ENCODE assay signal across 15 cellular contexts in the genomic region with DNA sequence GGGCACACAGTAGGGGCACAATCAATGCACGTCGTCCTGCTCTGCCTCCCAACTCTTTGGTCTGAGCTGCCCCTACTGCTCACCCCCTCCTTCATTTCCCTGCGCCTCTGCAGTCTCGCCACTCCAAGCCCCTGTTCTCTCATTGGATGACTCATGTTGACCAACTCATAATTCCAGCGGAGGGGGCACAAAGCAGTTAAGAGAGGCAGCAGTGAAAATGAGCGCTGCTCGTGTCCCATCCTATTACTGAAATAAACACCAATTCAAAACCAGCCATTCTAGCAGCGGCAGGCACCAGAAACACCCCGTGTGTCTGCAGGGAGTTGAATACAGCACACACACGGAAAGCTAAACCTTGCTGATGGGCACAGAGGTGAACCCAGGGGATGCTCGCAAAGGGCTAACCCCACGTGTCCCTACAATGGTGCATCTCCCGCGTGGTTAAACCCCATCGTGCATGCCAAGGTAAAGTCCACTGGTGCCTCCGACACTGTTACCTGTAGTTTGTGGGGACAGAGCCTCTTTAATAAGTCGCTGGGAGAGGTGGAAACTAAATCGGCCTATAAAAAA.
DNase-seq lines count a peak whose midpoint lies in the region; FAIRE-seq and TF ChIP-seq lines count a peak whose summit lies in the region.
"Had no signal": no experiment of that assay in that cellular context is flagged by ENCODE, and none has a peak within 500 bp of the region (broad histone marks: within the 10 kb centered on the region; RNA-seq: fewer than 3 reads in every experiment).

No MANE protein-coding gene starts in this region.

- no peaks in the 10 kb centered on the region for H3K4me1 ChIP-seq in vagina
- H3K4me1 ChIP-seq: prostate gland had no signal

- H3K27ac ChIP-seq in vagina = no peak overlapping the region
- H3K27ac ChIP-seq: heart left ventricle, prostate gland, RWPE1 had no signal

- H3K9me3 ChIP-seq in vagina = no peaks in the 10 kb centered on the region
- H3K9me3 ChIP-seq: heart left ventricle, prostate gland had no signal

- intact Hi-C loops in vagina (cut with DNase I) = no loop called here

- H3K36me3 ChIP-seq in vagina = no peaks in the 10 kb centered on the region
- H3K36me3 ChIP-seq: heart left ventricle, prostate gland had no signal

- H3K27me3 ChIP-seq in vagina = no peaks in the 10 kb centered on the region

- no peak for TF ChIP-seq CTCF in vagina (IDR thresholded peaks at IDR 0.05)

- no peak overlapping the region for H3K4me3 ChIP-seq in vagina
- H3K4me3 ChIP-seq: heart left ventricle, prostate gland had no signal

- TF ChIP-seq POLR2A in vagina (IDR thresholded peaks at IDR 0.05) (no peak), GM12891 (IDR thresholded peaks at IDR 0.05; ENCODE audit: low read depth, low read length) (no peak)

- DNase-seq in Daoy (ENCODE audit: low read depth) (peak; percentile 40), NCI-H1092 (lab: John Stamatoyannopoulos, UW) (peak; percentile 73), SHP77 treated with DMSO at 0.1 percent for 48 hours (lab: John Stamatoyannopoulos, UW) (peak; percentile 55), iPS-NIHi11 (ENCODE audit: low spot score) (peak; percentile 31), vagina (ENCODE audit: extremely low spot score in 2 of 2) (no peak), pons (ENCODE audit: low spot score) (no peak), GM19239 (ENCODE audit: insufficient read length, low spot score) (no peak), GM12891 (ENCODE audit: insufficient read length, low spot score) (no peak)
- DNase-seq: activated CD4-positive, alpha-beta T cell treated with anti-CD3 and anti-CD28 coated beads for 4 hours; activated T-cell treated with anti-CD3 and anti-CD28 coated beads for 4 hours; DMS53; heart left ventricle; T-helper 2 cell had no signal

- no peak for FAIRE-seq in GM19239 (lab: Jason Lieb, UNC)
- FAIRE-seq in GM12891 (lab: Jason Lieb, UNC) = no peak

TF ChIP-seq in GM12891, 5 proteins besides CTCF, POLR2A, EP300 and RAD21:
- TF ChIP-seq PAX5 (IDR thresholded peaks at IDR 0.05; ENCODE audit: insufficient read depth, low read length, severe bottlenecking) (no peak), SPI1 (IDR thresholded peaks at IDR 0.05; ENCODE audit: low read depth, low read length) (no peak), TAF1 (IDR thresholded peaks at IDR 0.05; ENCODE audit: low read depth, low read length) (no peak), POU2F2 (IDR thresholded peaks at IDR 0.05; ENCODE audit: low read depth, low read length) (no peak), POLR2AphosphoS5 (IDR thresholded peaks at IDR 0.05; ENCODE audit: low read depth, low read length) (no peak)

Comparison
In these comparisons a context has a peak if more than half of its experiments do, and no peak if none do; other contexts are left out.
1. DNase-seq: peak in Daoy (single experiment), NCI-H1092 (single experiment), SHP77 treated with DMSO at 0.1 percent for 48 hours (single experiment) and iPS-NIHi11 (single experiment); none in vagina (0 of 2), pons (single experiment), GM19239 (single experiment) and GM12891 (single experiment).